Comparison of ENCODE assay signal across 24 cellular contexts in genomic region chr14:104784218-104784568, GRCh38.
"Had no signal": no experiment of that assay in that cellular context is flagged by ENCODE, and none has a peak within 500 bp of the region (broad histone marks: within the 10 kb centered on the region; RNA-seq: fewer than 3 reads in every experiment).

No MANE protein-coding gene starts in this region.

- H3K27me3 Mint-ChIP-seq: activated CD4-positive, alpha-beta T cell treated with anti-CD3 and anti-CD28 coated beads, Interleukin-2, amount 10 ng/mL, durations not matched to agents 7 days and 5 days; activated CD8-positive, alpha-beta memory T cell treated with anti-CD3 and anti-CD28 coated beads, Interleukin-2, amount 10 ng/mL, durations not matched to agents 7 days and 5 days; activated CD8-positive, alpha-beta T cell treated with anti-CD3 and anti-CD28 coated beads for 36 hours; activated naive CD4-positive, alpha-beta T cell treated with anti-CD3 and anti-CD28 coated beads, Interleukin-2, amount 10 ng/mL, durations not matched to agents 7 days and 5 days; activated naive CD8-positive, alpha-beta T cell treated with anti-CD3 and anti-CD28 coated beads, Interleukin-2, amount 50 U/mL, for 24 hours; naive thymus-derived CD8-positive, alpha-beta T cell; stimulated activated naive CD8-positive, alpha-beta T cell treated with anti-CD3 and anti-CD28 coated beads, Interleukin-15, Interleukin-2, amounts not matched to agents 100 ng/mL and 50 ng/mL, for 24 hours had no signal

- H3K36me3 ChIP-seq: cardiac muscle cell, pancreas had no signal

- H3K4me3 Mint-ChIP-seq: activated CD4-positive, alpha-beta T cell treated with anti-CD3 and anti-CD28 coated beads, Interleukin-2, amount 10 ng/mL, durations not matched to agents 7 days and 5 days; activated CD8-positive, alpha-beta memory T cell treated with anti-CD3 and anti-CD28 coated beads, Interleukin-2, amount 10 ng/mL, durations not matched to agents 7 days and 5 days; activated CD8-positive, alpha-beta T cell treated with anti-CD3 and anti-CD28 coated beads for 36 hours; activated naive CD4-positive, alpha-beta T cell treated with anti-CD3 and anti-CD28 coated beads, Interleukin-2, amount 10 ng/mL, durations not matched to agents 7 days and 5 days; activated naive CD8-positive, alpha-beta T cell treated with anti-CD3 and anti-CD28 coated beads, Interleukin-2, amount 50 U/mL, for 24 hours; naive thymus-derived CD8-positive, alpha-beta T cell; stimulated activated naive CD8-positive, alpha-beta T cell treated with anti-CD3 and anti-CD28 coated beads, Interleukin-15, Interleukin-2, amounts not matched to agents 100 ng/mL and 50 ng/mL, for 24 hours had no signal

- H3K27ac ChIP-seq: cardiac muscle cell, foreskin keratinocyte, left lung, pancreas, psoas muscle, right atrium auricular region, tibial artery, WERI-Rb-1 had no signal

- DNase-seq: activated CD4-positive, alpha-beta T cell treated with anti-CD3 and anti-CD28 coated beads, Interleukin-2, amount 10 ng/mL, durations not matched to agents 7 days and 5 days; activated CD4-positive, CD25-positive, alpha-beta regulatory T cell treated with anti-CD3 and anti-CD28 coated beads, Interleukin-2, amount 50 U/mL, for 72 hours; activated CD8-positive, alpha-beta memory T cell treated with anti-CD3 and anti-CD28 coated beads, Interleukin-2, amount 10 ng/mL, durations not matched to agents 7 days and 5 days; activated CD8-positive, alpha-beta T cell treated with anti-CD3 and anti-CD28 coated beads for 36 hours; activated effector memory CD4-positive, alpha-beta T cell treated with anti-CD3 and anti-CD28 coated beads, Interleukin-2, amount 50 U/mL, for 16 hours; activated naive CD4-positive, alpha-beta T cell treated with anti-CD3 and anti-CD28 coated beads, Interleukin-2, amount 10 ng/mL, durations not matched to agents 7 days and 5 days; activated naive CD8-positive, alpha-beta T cell treated with anti-CD3 and anti-CD28 coated beads, Interleukin-2, amount 50 U/mL, for 24 hours; activated T-cell treated with anti-CD3 and anti-CD28 coated beads for 4 hours; effector CD4-positive, alpha-beta T cell; erythroblast; foreskin keratinocyte; hippocampal formation; kidney glomerular epithelial cell; psoas muscle; stimulated activated CD4-positive, alpha-beta T cell treated with anti-CD3 and anti-CD28 coated beads, Interleukin-12 subunit alpha, Interleukin-12 subunit beta, amount 100 ng/mL, for 4 hours; stimulated activated CD4-positive, alpha-beta T cell treated with anti-CD3 and anti-CD28 coated beads, Interleukin-4, amount 100 ng/mL, for 4 hours; tibial artery; WERI-Rb-1 had no signal

- H3K4me3 ChIP-seq: cardiac muscle cell, left lung, pancreas, psoas muscle, right atrium auricular region, tibial artery had no signal

- H3K9me3 ChIP-seq: left lung, pancreas, psoas muscle, right atrium auricular region, tibial artery had no signal

- H3K27me3 ChIP-seq: cardiac muscle cell, foreskin keratinocyte, left lung, pancreas, right atrium auricular region, tibial artery had no signal

- H3K4me1 Mint-ChIP-seq: activated CD8-positive, alpha-beta memory T cell treated with anti-CD3 and anti-CD28 coated beads, Interleukin-2, amount 10 ng/mL, durations not matched to agents 7 days and 5 days had no signal

- H3K36me3 Mint-ChIP-seq: activated CD8-positive, alpha-beta memory T cell treated with anti-CD3 and anti-CD28 coated beads, Interleukin-2, amount 10 ng/mL, durations not matched to agents 7 days and 5 days; activated naive CD4-positive, alpha-beta T cell treated with anti-CD3 and anti-CD28 coated beads, Interleukin-2, amount 10 ng/mL, durations not matched to agents 7 days and 5 days; naive thymus-derived CD8-positive, alpha-beta T cell had no signal

- H3K4me1 ChIP-seq: foreskin keratinocyte had no signal

- H3K9me3 Mint-ChIP-seq: activated CD4-positive, alpha-beta T cell treated with anti-CD3 and anti-CD28 coated beads, Interleukin-2, amount 10 ng/mL, durations not matched to agents 7 days and 5 days; activated CD8-positive, alpha-beta T cell treated with anti-CD3 and anti-CD28 coated beads for 36 hours; activated naive CD4-positive, alpha-beta T cell treated with anti-CD3 and anti-CD28 coated beads, Interleukin-2, amount 10 ng/mL, durations not matched to agents 7 days and 5 days; activated naive CD8-positive, alpha-beta T cell treated with anti-CD3 and anti-CD28 coated beads, Interleukin-2, amount 50 U/mL, for 24 hours; naive thymus-derived CD8-positive, alpha-beta T cell; stimulated activated naive CD8-positive, alpha-beta T cell treated with anti-CD3 and anti-CD28 coated beads, Interleukin-15, Interleukin-2, amounts not matched to agents 100 ng/mL and 50 ng/mL, for 24 hours had no signal

- ATAC-seq: activated CD8-positive, alpha-beta memory T cell treated with anti-CD3 and anti-CD28 coated beads, Interleukin-2, amount 10 ng/mL, durations not matched to agents 7 days and 5 days; activated CD8-positive, alpha-beta T cell treated with anti-CD3 and anti-CD28 coated beads for 36 hours; activated naive CD8-positive, alpha-beta T cell treated with anti-CD3 and anti-CD28 coated beads, Interleukin-2, amount 50 U/mL, for 24 hours; foreskin keratinocyte; naive thymus-derived CD8-positive, alpha-beta T cell; psoas muscle had no signal

- H3K27ac Mint-ChIP-seq: activated CD4-positive, alpha-beta T cell treated with anti-CD3 and anti-CD28 coated beads, Interleukin-2, amount 10 ng/mL, durations not matched to agents 7 days and 5 days; activated CD8-positive, alpha-beta memory T cell treated with anti-CD3 and anti-CD28 coated beads, Interleukin-2, amount 10 ng/mL, durations not matched to agents 7 days and 5 days; activated CD8-positive, alpha-beta T cell treated with anti-CD3 and anti-CD28 coated beads for 36 hours; activated naive CD4-positive, alpha-beta T cell treated with anti-CD3 and anti-CD28 coated beads, Interleukin-2, amount 10 ng/mL, durations not matched to agents 7 days and 5 days; activated naive CD8-positive, alpha-beta T cell treated with anti-CD3 and anti-CD28 coated beads, Interleukin-2, amount 50 U/mL, for 24 hours; stimulated activated naive CD8-positive, alpha-beta T cell treated with anti-CD3 and anti-CD28 coated beads, Interleukin-15, Interleukin-2, amounts not matched to agents 100 ng/mL and 50 ng/mL, for 24 hours had no signal
